14 cellular contexts compared by ENCODE assay signal in genomic region chr1:227766653-227767277, GRCh38. TPM values are rescaled to one million over a fixed set of nuclear protein-coding genes. Genes with fewer than 3 reads are reported as not detected.
DNase-seq lines count a peak whose midpoint lies in the region; ATAC-seq lines count a peak whose summit lies in the region.
"Had no signal": no experiment of that assay in that cellular context is flagged by ENCODE, and none has a peak within 500 bp of the region (broad histone marks: within the 10 kb centered on the region; RNA-seq: fewer than 3 reads in every experiment).

No MANE protein-coding gene starts in this region.

- no peak overlapping the region for H3K4me3 ChIP-seq in H7 (ENCODE audit: insufficient read depth, low read depth, low read length)
- H3K4me3 ChIP-seq: heart left ventricle, left lung had no signal

- no peak for DNase-seq in activated CD4-positive, alpha-beta T cell treated with anti-CD3 and anti-CD28 coated beads, Interleukin-2, amount 10 ng/mL, durations not matched to agents 24 days and 14 days
- DNase-seq in activated CD4-positive, alpha-beta T cell treated with anti-CD3 and anti-CD28 coated beads, Interleukin-2, amount 50 U/mL, for 4 hours = no peak
- DNase-seq in H7 (peak; percentile 52), T-cell (no peak), RKO (ENCODE audit: low spot score) (no peak)
- DNase-seq in naive thymus-derived CD8-positive, alpha-beta T cell = peak in 1 of 10 donors; percentile 35
- DNase-seq in stimulated activated CD4-positive, alpha-beta T cell treated with anti-CD3 and anti-CD28 coated beads, Interleukin-12 subunit alpha, Interleukin-12 subunit beta, amount 100 ng/mL, for 4 hours = no peak
- DNase-seq: amniotic stem cell, left lung, naive B cell had no signal

- CTCF ChIA-PET in T-cell (lab: Charles Lee) = interaction anchor here (0.7 to 1.9 kb wide), 4 partner anchors 21 to 1281 kb away, joined by 3 to 7 read pairs (median 4); no protein-coding TSS in a partner anchor

- H3K36me3 ChIP-seq in H7 (replicated peaks; ENCODE audit: control insufficient read depth, insufficient read depth, low read length) = peaks cover 16% of the 10 kb centered on the region

- peak overlapping the region; percentile 68 for H3K27ac Mint-ChIP-seq in activated CD4-positive, alpha-beta T cell treated with anti-CD3 and anti-CD28 coated beads, Interleukin-2, amount 10 ng/mL, durations not matched to agents 24 days and 14 days
- peak overlapping the region; percentile 91 to 95 for H3K27ac Mint-ChIP-seq in T-cell
- peak overlapping the region; percentile 87 to 96 (median 92) for H3K27ac Mint-ChIP-seq in naive thymus-derived CD8-positive, alpha-beta T cell

- intact Hi-C loops in activated CD4-positive, alpha-beta T cell treated with anti-CD3 and anti-CD28 coated beads, Interleukin-2, amount 10 ng/mL, durations not matched to agents 24 days and 14 days (cut with micrococcal nuclease) = loop anchor here (10.0 kb wide), 3 partner anchors 118 to 398 kb away; partner anchors contain the start of genes C1orf35, IBA57 and MRPL55

- peak in 3 of 4 experiments; percentile 3 to 12 (median 4) for ATAC-seq in T-cell (replicated peaks in 1 of 4)
- ATAC-seq in naive thymus-derived CD8-positive, alpha-beta T cell = peak; percentile 2 to 8
- ATAC-seq in GM21447 (IDR thresholded peaks at IDR 0.05; ENCODE audit: unreplicated experiment) = no peak

- peaks cover 35% of the 10 kb centered on the region for H3K36me3 Mint-ChIP-seq in activated CD4-positive, alpha-beta T cell treated with anti-CD3 and anti-CD28 coated beads, Interleukin-2, amount 10 ng/mL, durations not matched to agents 24 days and 14 days (ENCODE audit: low read depth)
- peaks cover 26% of the 10 kb centered on the region for H3K36me3 Mint-ChIP-seq in T-cell
- H3K36me3 Mint-ChIP-seq in naive thymus-derived CD8-positive, alpha-beta T cell = peaks cover 0 to 13% (median 10%) of the 10 kb centered on the region in 3 donors

- POLR2A ChIA-PET in T-cell (lab: Charles Lee) = interaction anchor here in 1 of 2 donors (0.8 kb wide), 1 partner anchor 21 kb away, joined by 3 read pairs; no protein-coding TSS in a partner anchor
- POLR2A ChIA-PET in naive thymus-derived CD8-positive, alpha-beta T cell (lab: Charles Lee) = interaction anchor here (0.7 to 3.4 kb wide), 12 partner anchors 8 to 418 kb away, joined by 3 to 38 read pairs (median 7); partner anchors contain the start of genes ARF1, IBA57, JMJD4 and SNAP47

- peaks cover 59% of the 10 kb centered on the region for H3K4me1 Mint-ChIP-seq in activated CD4-positive, alpha-beta T cell treated with anti-CD3 and anti-CD28 coated beads, Interleukin-2, amount 10 ng/mL, durations not matched to agents 24 days and 14 days
- H3K4me1 Mint-ChIP-seq in T-cell = peaks cover 62 to 71% (median 65%) of the 10 kb centered on the region in 3 donors
- H3K4me1 Mint-ChIP-seq in naive thymus-derived CD8-positive, alpha-beta T cell = peaks cover 33 to 79% (median 71%) of the 10 kb centered on the region in 4 donors

- H3K27me3 Mint-ChIP-seq in activated CD4-positive, alpha-beta T cell treated with anti-CD3 and anti-CD28 coated beads, Interleukin-2, amount 10 ng/mL, durations not matched to agents 24 days and 14 days = no peaks in the 10 kb centered on the region
- no peaks in the 10 kb centered on the region for H3K27me3 Mint-ChIP-seq in T-cell
- no peaks in the 10 kb centered on the region for H3K27me3 Mint-ChIP-seq in naive thymus-derived CD8-positive, alpha-beta T cell
- H3K27me3 Mint-ChIP-seq: naive B cell had no signal

- no peaks in the 10 kb centered on the region for H3K9me3 Mint-ChIP-seq in activated CD4-positive, alpha-beta T cell treated with anti-CD3 and anti-CD28 coated beads, Interleukin-2, amount 10 ng/mL, durations not matched to agents 24 days and 14 days
- no peaks in the 10 kb centered on the region for H3K9me3 Mint-ChIP-seq in T-cell
- no peaks in the 10 kb centered on the region for H3K9me3 Mint-ChIP-seq in naive thymus-derived CD8-positive, alpha-beta T cell
- H3K9me3 Mint-ChIP-seq: naive B cell had no signal

- H3K27me3 ChIP-seq in H7 (ENCODE audit: control insufficient read depth, insufficient read depth, low read length) = no peaks in the 10 kb centered on the region
- H3K27me3 ChIP-seq: heart left ventricle, left lung had no signal

- peak overlapping the region; percentile 61 for H3K4me3 Mint-ChIP-seq in activated CD4-positive, alpha-beta T cell treated with anti-CD3 and anti-CD28 coated beads, Interleukin-2, amount 10 ng/mL, durations not matched to agents 24 days and 14 days
- peak overlapping the region; percentile 57 to 77 (median 62) for H3K4me3 Mint-ChIP-seq in T-cell
- H3K4me3 Mint-ChIP-seq in naive thymus-derived CD8-positive, alpha-beta T cell = peak overlapping the region; percentile 59 to 86 (median 76)
- H3K4me3 Mint-ChIP-seq: naive B cell had no signal

RNA-seq across cellular contexts. Expression of gene SNAP47, which starts 31.5 kb away (rescaled TPM):
- 28.6 and 30.9 TPM in 2 replicates for total RNA-seq in activated CD4-positive, alpha-beta T cell treated with anti-CD3 and anti-CD28 coated beads, Interleukin-2, amount 10 ng/mL, durations not matched to agents 24 days and 14 days
- 122 and 123 TPM in 2 replicates for total RNA-seq in H7 (2014; rRNA removed; shearing (Covaris generic))
- total RNA-seq in T-cell = 10 to 100 TPM; 20.1 to 35.6 (median 30.7) TPM
- total RNA-seq in naive thymus-derived CD8-positive, alpha-beta T cell = 10 to 100 TPM; 25.0 to 25.6 TPM
- polyA plus RNA-seq in naive thymus-derived CD8-positive, alpha-beta T cell = 10 to 100 TPM; 40.0 to 46.6 (median 40.8) TPM

RNA-seq across cellular contexts. Expression of gene JMJD4, which starts 31.7 kb away (rescaled TPM):
- total RNA-seq in activated CD4-positive, alpha-beta T cell treated with anti-CD3 and anti-CD28 coated beads, Interleukin-2, amount 10 ng/mL, durations not matched to agents 24 days and 14 days = 34.8 and 35.1 TPM in 2 replicates
- 45.3 and 54.4 TPM in 2 replicates for total RNA-seq in H7 (2014; rRNA removed; shearing (Covaris generic))
- 10 to 100 TPM; 10.8 to 35.1 (median 33.5) TPM for total RNA-seq in T-cell
- 10 to 100 TPM; 31.8 to 37.9 TPM for total RNA-seq in naive thymus-derived CD8-positive, alpha-beta T cell
- 10 to 100 TPM; 27.1 to 33.0 (median 31.9) TPM for polyA plus RNA-seq in naive thymus-derived CD8-positive, alpha-beta T cell

RNA-seq across cellular contexts. Expression of gene PRSS38, which starts 48.7 kb away (rescaled TPM):
- not detected in 2 replicates for total RNA-seq in activated CD4-positive, alpha-beta T cell treated with anti-CD3 and anti-CD28 coated beads, Interleukin-2, amount 10 ng/mL, durations not matched to agents 24 days and 14 days
- total RNA-seq in H7 (2014; rRNA removed; shearing (Covaris generic)) = not detected in 2 replicates
- total RNA-seq in T-cell = not detected
- not detected for total RNA-seq in naive thymus-derived CD8-positive, alpha-beta T cell
- not detected for polyA plus RNA-seq in naive thymus-derived CD8-positive, alpha-beta T cell
- total RNA-seq: heart left ventricle, left lung, renal cortical epithelial cell had no signal
- polyA plus RNA-seq: esophagus, heart left ventricle had no signal
